Comparison of ENCODE assay signal across 8 cellular contexts in the genomic region with DNA sequence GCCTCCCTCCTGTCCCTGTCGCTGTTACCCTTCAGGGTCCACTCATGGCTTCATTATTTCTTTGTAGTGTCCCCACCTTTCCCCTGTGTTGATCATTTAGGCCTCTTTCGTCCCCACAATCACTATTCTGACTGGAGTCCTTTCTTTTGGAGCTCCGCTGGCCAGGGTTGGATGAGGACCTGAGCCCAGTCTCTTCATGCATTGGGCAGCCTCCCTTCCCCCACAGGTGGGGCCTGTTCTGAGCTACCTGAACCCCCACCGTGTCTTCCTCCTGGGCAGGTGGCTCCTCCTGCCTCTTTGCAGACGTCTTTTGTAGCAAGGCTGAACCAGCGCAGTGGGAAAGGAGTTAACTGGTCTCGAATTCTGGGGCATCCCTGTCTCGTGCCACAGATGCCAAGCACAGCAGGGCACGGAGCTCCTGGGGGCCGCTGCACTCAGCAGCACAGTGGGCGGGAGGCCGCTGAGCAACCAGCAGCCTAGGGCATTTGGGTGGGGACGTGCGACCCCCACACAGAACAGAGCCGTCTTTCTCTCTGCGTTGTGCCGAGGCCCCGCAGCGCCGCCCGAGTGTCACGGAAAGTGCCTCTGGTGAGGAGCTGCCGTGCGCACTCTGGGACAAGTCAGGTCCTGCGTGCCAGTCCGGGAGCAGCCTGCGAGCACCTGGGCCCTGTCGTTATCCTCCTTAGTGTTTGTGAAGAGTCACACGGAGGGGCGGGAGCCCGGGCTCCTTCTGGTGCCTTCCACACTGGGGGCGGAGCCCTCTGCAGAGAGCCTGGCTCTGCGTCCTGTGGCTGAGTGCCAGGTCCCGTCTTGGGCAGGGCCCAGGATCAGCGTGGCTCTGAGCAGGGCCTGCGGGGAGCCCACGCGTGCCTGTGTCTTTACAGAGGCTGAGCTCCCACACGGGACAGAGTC.
DNase-seq lines count a peak whose midpoint lies in the region; ATAC-seq and TF ChIP-seq lines count a peak whose summit lies in the region.
"Had no signal": no experiment of that assay in that cellular context is flagged by ENCODE, and none has a peak within 500 bp of the region (broad histone marks: within the 10 kb centered on the region; RNA-seq: fewer than 3 reads in every experiment).

No MANE protein-coding gene starts in this region.

- peak overlapping the region; percentile 21 for H3K4me3 Mint-ChIP-seq in activated CD4-positive, alpha-beta memory T cell treated with anti-CD3 and anti-CD28 coated beads, Interleukin-2, amount 10 ng/mL, durations not matched to agents 7 days and 5 days
- peak overlapping the region; percentile 63 for H3K4me3 Mint-ChIP-seq in stimulated activated memory B cell treated with anti-CD40 and anti-IgM and Interleukin-4, amounts not matched to agents 10 μg/mL and 1 μg/mL and 100 μg/mL, for 72 hours

- no peaks in the 10 kb centered on the region for H3K27me3 ChIP-seq in right atrium auricular region

- H3K4me1 Mint-ChIP-seq in activated CD4-positive, alpha-beta memory T cell treated with anti-CD3 and anti-CD28 coated beads, Interleukin-2, amount 10 ng/mL, durations not matched to agents 7 days and 5 days: peaks cover 44% of the 10 kb centered on the region
- peaks cover 62% of the 10 kb centered on the region for H3K4me1 Mint-ChIP-seq in stimulated activated memory B cell treated with anti-CD40 and anti-IgM and Interleukin-4, amounts not matched to agents 10 μg/mL and 1 μg/mL and 100 μg/mL, for 72 hours

- peaks cover 8% of the 10 kb centered on the region for H3K36me3 ChIP-seq in right atrium auricular region

- POLR2A ChIA-PET in activated CD4-positive, alpha-beta memory T cell treated with anti-CD3 and anti-CD28 coated beads, Interleukin-2, amount 10 ng/mL, durations not matched to agents 7 days and 5 days (lab: Charles Lee): interaction anchor here (1.2 to 1.3 kb wide), 2 partner anchors 9 to 12 kb away, joined by 3 to 4 read pairs; no protein-coding TSS in a partner anchor

- H3K27ac ChIP-seq in right atrium auricular region: peak overlapping the region in 1 of 2 donors; percentile 42

- no peaks in the 10 kb centered on the region for H3K27me3 Mint-ChIP-seq in activated CD4-positive, alpha-beta memory T cell treated with anti-CD3 and anti-CD28 coated beads, Interleukin-2, amount 10 ng/mL, durations not matched to agents 7 days and 5 days
- no peaks in the 10 kb centered on the region for H3K27me3 Mint-ChIP-seq in stimulated activated memory B cell treated with anti-CD40 and anti-IgM and Interleukin-4, amounts not matched to agents 10 μg/mL and 1 μg/mL and 100 μg/mL, for 72 hours

- H3K27ac Mint-ChIP-seq in activated CD4-positive, alpha-beta memory T cell treated with anti-CD3 and anti-CD28 coated beads, Interleukin-2, amount 10 ng/mL, durations not matched to agents 7 days and 5 days: no peak overlapping the region
- H3K27ac Mint-ChIP-seq in stimulated activated memory B cell treated with anti-CD40 and anti-IgM and Interleukin-4, amounts not matched to agents 10 μg/mL and 1 μg/mL and 100 μg/mL, for 72 hours: peak overlapping the region; percentile 95

- H3K36me3 Mint-ChIP-seq in activated CD4-positive, alpha-beta memory T cell treated with anti-CD3 and anti-CD28 coated beads, Interleukin-2, amount 10 ng/mL, durations not matched to agents 7 days and 5 days (ENCODE audit: low read depth): peaks cover 14% of the 10 kb centered on the region
- peaks cover 45% of the 10 kb centered on the region for H3K36me3 Mint-ChIP-seq in stimulated activated memory B cell treated with anti-CD40 and anti-IgM and Interleukin-4, amounts not matched to agents 10 μg/mL and 1 μg/mL and 100 μg/mL, for 72 hours

- H3K4me3 ChIP-seq in right atrium auricular region: no peak overlapping the region

- no peak for ATAC-seq in stimulated activated memory B cell treated with anti-CD40 and anti-IgM and Interleukin-4, amounts not matched to agents 10 μg/mL and 1 μg/mL and 100 μg/mL, for 72 hours
- no peak for ATAC-seq in GM19035 (IDR thresholded peaks at IDR 0.05; ENCODE audit: unreplicated experiment)

- no peak for DNase-seq in activated CD4-positive, alpha-beta memory T cell treated with anti-CD3 and anti-CD28 coated beads, Interleukin-2, amount 10 ng/mL, durations not matched to agents 7 days and 5 days
- peak; percentile 70 for DNase-seq in right atrium auricular region (ENCODE audit: low spot score)
- no peak for DNase-seq in NCI-H1105 (lab: John Stamatoyannopoulos, UW)
- no peak for DNase-seq in DMS53 (lab: John Stamatoyannopoulos, UW)
- DNase-seq: SHP77 treated with DMSO at 0.1 percent for 48 hours had no signal

- peak; percentile 68 for TF ChIP-seq EP300 in Ishikawa (IDR thresholded peaks at IDR 0.05; ENCODE audit: borderline replicate concordance)

- TF ChIP-seq RAD21 in Ishikawa (IDR thresholded peaks at IDR 0.05; ENCODE audit: low read depth): no peak; the same call in 1 of the 2 replicates

- TF ChIP-seq CTCF in right atrium auricular region (IDR thresholded peaks at IDR 0.05): no peak

- CTCF ChIA-PET in activated CD4-positive, alpha-beta memory T cell treated with anti-CD3 and anti-CD28 coated beads, Interleukin-2, amount 10 ng/mL, durations not matched to agents 7 days and 5 days (lab: Charles Lee): interaction anchor here (1.0 to 6.0 kb wide), 5 partner anchors 9 to 150 kb away, joined by 3 to 44 read pairs (median 5); no protein-coding TSS in a partner anchor

- H3K4me1 ChIP-seq in right atrium auricular region: peaks cover 0 to 17% of the 10 kb centered on the region in 2 donors

- H3K9me3 ChIP-seq in right atrium auricular region: no peaks in the 10 kb centered on the region

- no peaks in the 10 kb centered on the region for H3K9me3 Mint-ChIP-seq in activated CD4-positive, alpha-beta memory T cell treated with anti-CD3 and anti-CD28 coated beads, Interleukin-2, amount 10 ng/mL, durations not matched to agents 7 days and 5 days
- H3K9me3 Mint-ChIP-seq in stimulated activated memory B cell treated with anti-CD40 and anti-IgM and Interleukin-4, amounts not matched to agents 10 μg/mL and 1 μg/mL and 100 μg/mL, for 72 hours: peaks cover 3% of the 10 kb centered on the region

TF ChIP-seq in Ishikawa, 13 proteins besides CTCF, POLR2A, EP300 and RAD21:
- no peak for TF ChIP-seq YY1 (IDR thresholded peaks at IDR 0.05; ENCODE audit: low read depth)
- TF ChIP-seq NFIC (IDR thresholded peaks at IDR 0.05): peak; percentile 65
- TF ChIP-seq, protein P1, sequence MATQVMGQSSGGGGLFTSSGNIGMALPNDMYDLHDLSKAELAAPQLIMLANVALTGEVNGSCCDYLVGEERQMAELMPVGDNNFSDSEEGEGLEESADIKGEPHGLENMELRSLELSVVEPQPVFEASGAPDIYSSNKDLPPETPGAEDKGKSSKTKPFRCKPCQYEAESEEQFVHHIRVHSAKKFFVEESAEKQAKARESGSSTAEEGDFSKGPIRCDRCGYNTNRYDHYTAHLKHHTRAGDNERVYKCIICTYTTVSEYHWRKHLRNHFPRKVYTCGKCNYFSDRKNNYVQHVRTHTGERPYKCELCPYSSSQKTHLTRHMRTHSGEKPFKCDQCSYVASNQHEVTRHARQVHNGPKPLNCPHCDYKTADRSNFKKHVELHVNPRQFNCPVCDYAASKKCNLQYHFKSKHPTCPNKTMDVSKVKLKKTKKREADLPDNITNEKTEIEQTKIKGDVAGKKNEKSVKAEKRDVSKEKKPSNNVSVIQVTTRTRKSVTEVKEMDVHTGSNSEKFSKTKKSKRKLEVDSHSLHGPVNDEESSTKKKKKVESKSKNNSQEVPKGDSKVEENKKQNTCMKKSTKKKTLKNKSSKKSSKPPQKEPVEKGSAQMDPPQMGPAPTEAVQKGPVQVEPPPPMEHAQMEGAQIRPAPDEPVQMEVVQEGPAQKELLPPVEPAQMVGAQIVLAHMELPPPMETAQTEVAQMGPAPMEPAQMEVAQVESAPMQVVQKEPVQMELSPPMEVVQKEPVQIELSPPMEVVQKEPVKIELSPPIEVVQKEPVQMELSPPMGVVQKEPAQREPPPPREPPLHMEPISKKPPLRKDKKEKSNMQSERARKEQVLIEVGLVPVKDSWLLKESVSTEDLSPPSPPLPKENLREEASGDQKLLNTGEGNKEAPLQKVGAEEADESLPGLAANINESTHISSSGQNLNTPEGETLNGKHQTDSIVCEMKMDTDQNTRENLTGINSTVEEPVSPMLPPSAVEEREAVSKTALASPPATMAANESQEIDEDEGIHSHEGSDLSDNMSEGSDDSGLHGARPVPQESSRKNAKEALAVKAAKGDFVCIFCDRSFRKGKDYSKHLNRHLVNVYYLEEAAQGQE (IDR thresholded peaks at IDR 0.05; ENCODE audit: low read depth): no peak
- no peak for TF ChIP-seq EGR1 (IDR thresholded peaks at IDR 0.05)
- no peak for TF ChIP-seq CEBPB (IDR thresholded peaks at IDR 0.05)
- TF ChIP-seq, protein P2, sequence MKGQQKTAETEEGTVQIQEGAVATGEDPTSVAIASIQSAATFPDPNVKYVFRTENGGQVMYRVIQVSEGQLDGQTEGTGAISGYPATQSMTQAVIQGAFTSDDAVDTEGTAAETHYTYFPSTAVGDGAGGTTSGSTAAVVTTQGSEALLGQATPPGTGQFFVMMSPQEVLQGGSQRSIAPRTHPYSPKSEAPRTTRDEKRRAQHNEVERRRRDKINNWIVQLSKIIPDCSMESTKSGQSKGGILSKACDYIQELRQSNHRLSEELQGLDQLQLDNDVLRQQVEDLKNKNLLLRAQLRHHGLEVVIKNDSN (IDR thresholded peaks at IDR 0.05): no peak
- peak; percentile 81 for TF ChIP-seq ZBTB7A (IDR thresholded peaks at IDR 0.05; ENCODE audit: low read depth)
- no peak for TF ChIP-seq CREB1 (IDR thresholded peaks at IDR 0.05; ENCODE audit: low read depth)
- TF ChIP-seq FOXM1 (IDR thresholded peaks at IDR 0.05; ENCODE audit: borderline replicate concordance, low read depth): no peak
- TF ChIP-seq TEAD4 (IDR thresholded peaks at IDR 0.05): peak; percentile 96
- peak; percentile 86 for TF ChIP-seq TCF12 (IDR thresholded peaks at IDR 0.05; ENCODE audit: low read depth)
- no peak for TF ChIP-seq TAF1 (IDR thresholded peaks at IDR 0.05; ENCODE audit: low read depth)
- TF ChIP-seq, protein P3, sequence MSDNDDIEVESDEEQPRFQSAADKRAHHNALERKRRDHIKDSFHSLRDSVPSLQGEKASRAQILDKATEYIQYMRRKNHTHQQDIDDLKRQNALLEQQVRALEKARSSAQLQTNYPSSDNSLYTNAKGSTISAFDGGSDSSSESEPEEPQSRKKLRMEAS (IDR thresholded peaks at IDR 0.05): peak; percentile 51; the same call in 1 of the 2 replicates
